ENCODE assay signal across 13 cellular contexts in genomic region chr1:170707959-170708666, GRCh38. TPM values are rescaled to one million over a fixed set of nuclear protein-coding genes. Genes with fewer than 3 reads are reported as not detected.
DNase-seq lines count a peak whose midpoint lies in the region; ATAC-seq and TF ChIP-seq lines count a peak whose summit lies in the region.
"Had no signal": no experiment of that assay in that cellular context is flagged by ENCODE, and none has a peak within 500 bp of the region (broad histone marks: within the 10 kb centered on the region; RNA-seq: fewer than 3 reads in every experiment).

No MANE protein-coding gene starts in this region.

- peaks cover 7 to 8% of the 10 kb centered on the region in 2 donors for H3K4me1 ChIP-seq in adrenal gland (replicated peaks in 1 of 2)
- no peaks in the 10 kb centered on the region for H3K4me1 ChIP-seq in right cardiac atrium (ENCODE audit: control insufficient read depth, insufficient read depth, low read length)
- peaks cover 4 to 91% (median 43%) of the 10 kb centered on the region in 4 donors for H3K4me1 ChIP-seq in tibial artery
- H3K4me1 ChIP-seq: upper lobe of right lung had no signal

- H3K27ac Mint-ChIP-seq in activated naive CD4-positive, alpha-beta T cell treated with anti-CD3 and anti-CD28 coated beads, Interleukin-2, amount 50 U/mL, for 72 hours: no peak overlapping the region
- H3K27ac Mint-ChIP-seq: CD4-positive, CD25-positive, alpha-beta regulatory T cell; endodermal cell had no signal

- peak; percentile 67 to 84 for ATAC-seq in activated naive CD4-positive, alpha-beta T cell treated with anti-CD3 and anti-CD28 coated beads, Interleukin-2, amount 50 U/mL, for 72 hours
- peak; percentile 79 to 95 for ATAC-seq in right cardiac atrium
- no peak for ATAC-seq in GM18909 (IDR thresholded peaks at IDR 0.05; ENCODE audit: poor library complexity, unreplicated experiment)
- no peak for ATAC-seq in HG03342 (IDR thresholded peaks at IDR 0.05; ENCODE audit: unreplicated experiment)
- ATAC-seq: upper lobe of right lung had no signal

- no peak for DNase-seq in activated naive CD4-positive, alpha-beta T cell treated with anti-CD3 and anti-CD28 coated beads, Interleukin-2, amount 50 U/mL, for 72 hours (ENCODE audit: low spot score in 2 of 2)
- DNase-seq in activated naive CD4-positive, alpha-beta T cell treated with Interleukin-2 at 50 U/mL for 16 hours: no peak
- DNase-seq in adrenal gland (peak; percentile 30 to 69 (median 49)), right cardiac atrium (no peak), tibial artery (peak in 1 of 2 donors; percentile 31), NCI-H1105 treated with DMSO at 0.1 percent for 48 hours (lab: John Stamatoyannopoulos, UW) (no peak)
- DNase-seq: CD4-positive, CD25-positive, alpha-beta regulatory T cell; endodermal cell; retina; upper lobe of right lung; WERI-Rb-1 had no signal

- H3K27ac ChIP-seq in adrenal gland (peak overlapping the region in 3 of 5 donors; percentile 48 to 81 (median 56)), right cardiac atrium (ENCODE audit: low read length) (no peak overlapping the region), tibial artery (peak overlapping the region; percentile 56 to 70)
- H3K27ac ChIP-seq: upper lobe of right lung, WERI-Rb-1 had no signal

- no peaks in the 10 kb centered on the region for H3K36me3 ChIP-seq in adrenal gland (replicated peaks in 1 of 2)
- H3K36me3 ChIP-seq in tibial artery: no peaks in the 10 kb centered on the region
- H3K36me3 ChIP-seq: upper lobe of right lung, WERI-Rb-1 had no signal

- no peaks in the 10 kb centered on the region for H3K36me3 Mint-ChIP-seq in activated naive CD4-positive, alpha-beta T cell treated with anti-CD3 and anti-CD28 coated beads, Interleukin-2, amount 50 U/mL, for 72 hours
- H3K36me3 Mint-ChIP-seq: CD4-positive, CD25-positive, alpha-beta regulatory T cell had no signal

- TF ChIP-seq CTCF in adrenal gland (IDR thresholded peaks at IDR 0.05): no peak
- no peak for TF ChIP-seq CTCF in tibial artery (IDR thresholded peaks at IDR 0.05)

- TF ChIP-seq POLR2A in adrenal gland (IDR thresholded peaks at IDR 0.05): peak in 1 of 2 donors; percentile 19

- H3K9me3 ChIP-seq in adrenal gland (replicated peaks in 1 of 3) (no peaks in the 10 kb centered on the region), right cardiac atrium (ENCODE audit: control insufficient read depth, low read length) (no peaks in the 10 kb centered on the region), tibial artery (no peaks in the 10 kb centered on the region)
- H3K9me3 ChIP-seq: upper lobe of right lung had no signal

- 52 to 58% (median 56%) methylated on average over 5 of the region's 5 CpGs for WGBS in adrenal gland, 4 donors
- 56% methylated on average over 5 of the region's 5 CpGs for WGBS in right cardiac atrium

- H3K9me3 Mint-ChIP-seq in activated naive CD4-positive, alpha-beta T cell treated with anti-CD3 and anti-CD28 coated beads, Interleukin-2, amount 50 U/mL, for 72 hours: no peaks in the 10 kb centered on the region
- H3K9me3 Mint-ChIP-seq: endodermal cell had no signal

- intact Hi-C loops in adrenal gland (cut with DNase I) (no loop called here), right cardiac atrium (cut with DNase I) (no loop called here), tibial artery (cut with DNase I; ENCODE audit: low total_unique reads) (no loop called here)

- no peak overlapping the region for H3K4me3 ChIP-seq in adrenal gland
- no peak overlapping the region for H3K4me3 ChIP-seq in right cardiac atrium (ENCODE audit: low read length)
- no peak overlapping the region for H3K4me3 ChIP-seq in tibial artery
- H3K4me3 ChIP-seq: upper lobe of right lung had no signal

- no peaks in the 10 kb centered on the region for H3K27me3 ChIP-seq in adrenal gland
- H3K27me3 ChIP-seq in right cardiac atrium (ENCODE audit: control insufficient read depth, insufficient read depth): no peaks in the 10 kb centered on the region
- H3K27me3 ChIP-seq in tibial artery: no peaks in the 10 kb centered on the region
- H3K27me3 ChIP-seq: upper lobe of right lung had no signal

RNA-seq across cellular contexts. Expression of gene PRRX1, which starts 44.2 kb away (rescaled TPM):
- not detected for total RNA-seq in activated naive CD4-positive, alpha-beta T cell treated with anti-CD3 and anti-CD28 coated beads, Interleukin-2, amount 50 U/mL, for 72 hours
- total RNA-seq in adrenal gland (10 to 100 TPM in 7 of 8 donors, 1 to 10 TPM in 1; 7.3 to 23.4 (median 16.4) TPM), right cardiac atrium (10 to 100 TPM; 60.3 to 72.8 (median 65.5) TPM)
- polyA plus RNA-seq in adrenal gland (10 to 100 TPM in 1 of 3 donors, 1 to 10 TPM in 2; 6.8 to 11.7 (median 7.9) TPM), right cardiac atrium (39.9 TPM)
- total RNA-seq: CD4-positive, CD25-positive, alpha-beta regulatory T cell; endodermal cell had no signal

Comparison
In these comparisons a context has a peak if more than half of its experiments do, and no peak if none do; other contexts are left out.
1. ATAC-seq: peak in activated naive CD4-positive, alpha-beta T cell treated with anti-CD3 and anti-CD28 coated beads, Interleukin-2, amount 50 U/mL, for 72 hours (2 of 2) and right cardiac atrium (2 of 2); none in GM18909 (single experiment) and HG03342 (single experiment).
2. DNase-seq: peak in adrenal gland (7 of 7); none in activated naive CD4-positive, alpha-beta T cell treated with anti-CD3 and anti-CD28 coated beads, Interleukin-2, amount 50 U/mL, for 72 hours (0 of 2), activated naive CD4-positive, alpha-beta T cell treated with Interleukin-2 at 50 U/mL for 16 hours (single experiment), right cardiac atrium (0 of 3) and NCI-H1105 treated with DMSO at 0.1 percent for 48 hours (single experiment).
3. RNA of gene PRRX1, which starts 44.2 kb away (total RNA-seq): 60.3 to 72.8 TPM in right cardiac atrium and 7.3 to 23.4 TPM in adrenal gland; not detected in activated naive CD4-positive, alpha-beta T cell treated with anti-CD3 and anti-CD28 coated beads, Interleukin-2, amount 50 U/mL, for 72 hours; every median in the first group is over 4 times any median in the second.